In genomic region chr11:1628506-1629325, GRCh38 we compare ENCODE assay signal across 8 cellular contexts. TPM values are rescaled to one million over a fixed set of nuclear protein-coding genes. Genes with fewer than 3 reads are reported as not detected.
A peak's percentile ranks its signal among the peaks of the same experiment; 100 is the strongest.
DNase-seq lines count a peak whose midpoint lies in the region; ATAC-seq and TF ChIP-seq lines count a peak whose summit lies in the region.

No MANE protein-coding gene starts in this region.

- TF ChIP-seq CTCF in LNCAP (IDR thresholded peaks at IDR 0.05) (peak; percentile 98), right lobe of liver (IDR thresholded peaks at IDR 0.05) (peak; percentile 77 to 94 (median 90))

- H3K4me3 ChIP-seq in right lobe of liver: no peak overlapping the region

- no peaks in the 10 kb centered on the region for H3K27me3 ChIP-seq in right lobe of liver

- peak; percentile 90 to 97 (median 92) for ATAC-seq in right lobe of liver
- no peak for ATAC-seq in HG02623 (IDR thresholded peaks at IDR 0.05; ENCODE audit: unreplicated experiment)

- TF ChIP-seq POLR2A in right lobe of liver (IDR thresholded peaks at IDR 0.05): no peak

- WGBS in right lobe of liver (ENCODE audit: insufficient coverage, low coverage, low lambda C conversion rate, missing lambda C conversion rate): 13% methylated on average over 11 of the region's 35 CpGs

- no peaks in the 10 kb centered on the region for H3K9me3 ChIP-seq in right lobe of liver

- H3K27ac ChIP-seq in right lobe of liver: no peak overlapping the region

- no peaks in the 10 kb centered on the region for H3K4me1 ChIP-seq in right lobe of liver

- peak; percentile 62 for DNase-seq in Daoy (ENCODE audit: low read depth)
- DNase-seq in activated CD4-positive, alpha-beta T cell treated with anti-CD3 and anti-CD28 coated beads for 4 hours: peak; percentile 48 to 55
- DNase-seq in cerebellar cortex (ENCODE audit: low spot score): peak; percentile 53
- DNase-seq in right lobe of liver: peak in 1 of 3 donors; percentile 67
- DNase-seq in stimulated activated CD8-positive, alpha-beta memory T cell treated with anti-CD3 and anti-CD28 coated beads, Interleukin-15, amount 100 ng/mL, for 24 hours (ENCODE audit: low read depth): peak; percentile 35
- no peak for DNase-seq in NCI-H2171 (lab: John Stamatoyannopoulos, UW)

- no peaks in the 10 kb centered on the region for H3K36me3 ChIP-seq in right lobe of liver

- intact Hi-C loops in right lobe of liver (cut with DNase I): no loop called here

RNA-seq across cellular contexts. Expression of gene KRTAP5-5, which starts 0.9 kb away (rescaled TPM):
- not detected in 2 replicates for total RNA-seq in Daoy (2014; rRNA removed; shearing (Covaris generic))
- total RNA-seq in right lobe of liver: not detected

RNA-seq across cellular contexts. Expression of gene KRTAP5-4, which starts 6.8 kb away (rescaled TPM):
- not detected in 2 replicates for total RNA-seq in Daoy (2014; rRNA removed; shearing (Covaris generic))
- not detected for total RNA-seq in right lobe of liver

RNA-seq across cellular contexts. Expression of gene KRTAP5-3, which starts 20.5 kb away (rescaled TPM):
- not detected in 2 replicates for total RNA-seq in Daoy (2014; rRNA removed; shearing (Covaris generic))
- not detected for total RNA-seq in right lobe of liver

RNA-seq across cellular contexts. Expression of gene KRTAP5-2, which starts 30.6 kb away (rescaled TPM):
- total RNA-seq in Daoy (2014; rRNA removed; shearing (Covaris generic)): not detected in 2 replicates
- not detected for total RNA-seq in right lobe of liver

RNA-seq across cellular contexts. Expression of gene KRTAP5-1, which starts 43.6 kb away (rescaled TPM):
- not detected in 2 replicates for total RNA-seq in Daoy (2014; rRNA removed; shearing (Covaris generic))
- not detected for total RNA-seq in right lobe of liver
